ENCODE assay signal across 8 cellular contexts in genomic region chr10:92573091-92573797, GRCh38. TPM values are rescaled to one million over a fixed set of nuclear protein-coding genes. Genes with fewer than 3 reads are reported as not detected.
DNase-seq lines count a peak whose midpoint lies in the region; ATAC-seq and TF ChIP-seq lines count a peak whose summit lies in the region.

No MANE protein-coding gene starts in this region.

- H3K4me1 Mint-ChIP-seq in CD4-positive, CD25-positive, alpha-beta regulatory T cell, result peaks cover 36 to 51% (median 44%) of the 10 kb centered on the region in 4 donors
- peaks cover 24 to 33% of the 10 kb centered on the region in 2 donors for H3K4me1 Mint-ChIP-seq in natural killer cell

- DNase-seq in CD4-positive, CD25-positive, alpha-beta regulatory T cell, result peak in 2 of 3 donors; percentile 31 to 65
- DNase-seq in NCI-H510A treated with DMSO at 0.1 percent for 48 hours (lab: John Stamatoyannopoulos, UW) (peak; percentile 45), activated T-helper 1 cell treated with Interleukin-2 at 50 U/mL for 16 hours (ENCODE audit: low read depth) (peak; percentile 7), fibroblast of peridontal ligament (ENCODE audit: extremely low read depth) (peak; percentile 58), natural killer cell (no peak), upper lobe of right lung (no peak)

- intact Hi-C loops in natural killer cell (cut with micrococcal nuclease), result loop anchor here (5.0 kb wide), 1 partner anchor 119 kb away; no protein-coding TSS in a partner anchor
- intact Hi-C loops in upper lobe of right lung (cut with DNase I), result loop anchor here (10.0 kb wide), 1 partner anchor 58 kb away; no protein-coding TSS in a partner anchor

- no peaks in the 10 kb centered on the region for H3K27me3 ChIP-seq in CD4-positive, CD25-positive, alpha-beta regulatory T cell (ENCODE audit: control insufficient read depth, insufficient read depth, low read length)
- no peaks in the 10 kb centered on the region for H3K27me3 ChIP-seq in upper lobe of right lung

- peaks cover 6% of the 10 kb centered on the region for H3K36me3 Mint-ChIP-seq in CD4-positive, CD25-positive, alpha-beta regulatory T cell
- H3K36me3 Mint-ChIP-seq in natural killer cell, result no peaks in the 10 kb centered on the region

- H3K9me3 ChIP-seq in CD4-positive, CD25-positive, alpha-beta regulatory T cell (ENCODE audit: control insufficient read depth in 2 of 2, low read length in 2 of 2), result no peaks in the 10 kb centered on the region
- H3K9me3 ChIP-seq in upper lobe of right lung, result no peaks in the 10 kb centered on the region

- no peaks in the 10 kb centered on the region for H3K27me3 Mint-ChIP-seq in CD4-positive, CD25-positive, alpha-beta regulatory T cell
- no peaks in the 10 kb centered on the region for H3K27me3 Mint-ChIP-seq in natural killer cell (ENCODE audit: low read depth in 2 of 2)

- H3K36me3 ChIP-seq in CD4-positive, CD25-positive, alpha-beta regulatory T cell (ENCODE audit: control insufficient read depth, insufficient read depth, low read length), result no peaks in the 10 kb centered on the region
- peaks cover 8% of the 10 kb centered on the region for H3K36me3 ChIP-seq in upper lobe of right lung

- peak overlapping the region; percentile 89 for H3K4me3 ChIP-seq in CD4-positive, CD25-positive, alpha-beta regulatory T cell (ENCODE audit: low read depth, low read length)
- peak overlapping the region; percentile 96 for H3K4me3 ChIP-seq in upper lobe of right lung

- H3K27ac Mint-ChIP-seq in CD4-positive, CD25-positive, alpha-beta regulatory T cell, result peak overlapping the region; percentile 20 to 88 (median 35)
- peak overlapping the region; percentile 82 to 92 for H3K27ac Mint-ChIP-seq in natural killer cell

- peak overlapping the region; percentile 92 to 99 (median 94) for H3K4me3 Mint-ChIP-seq in CD4-positive, CD25-positive, alpha-beta regulatory T cell
- peak overlapping the region; percentile 76 for H3K4me3 Mint-ChIP-seq in natural killer cell

- peaks cover 24% of the 10 kb centered on the region for H3K4me1 ChIP-seq in CD4-positive, CD25-positive, alpha-beta regulatory T cell (ENCODE audit: control insufficient read depth, insufficient read depth, low read length, poor library complexity, severe bottlenecking)
- H3K4me1 ChIP-seq in upper lobe of right lung, result peaks cover 20% of the 10 kb centered on the region

- peak in 1 of 2 donors; percentile 17 for ATAC-seq in CD4-positive, CD25-positive, alpha-beta regulatory T cell (ENCODE audit: low read depth in 2 of 2)
- ATAC-seq in GM21576 (IDR thresholded peaks at IDR 0.05; ENCODE audit: unreplicated experiment) (peak; percentile 26), natural killer cell (no peak), upper lobe of right lung (peak; percentile 6), GM21515 (IDR thresholded peaks at IDR 0.05; ENCODE audit: unreplicated experiment) (no peak)

- H3K9me3 Mint-ChIP-seq in CD4-positive, CD25-positive, alpha-beta regulatory T cell, result no peaks in the 10 kb centered on the region
- no peaks in the 10 kb centered on the region for H3K9me3 Mint-ChIP-seq in natural killer cell

- no peak for TF ChIP-seq CTCF in natural killer cell (IDR thresholded peaks at IDR 0.05)
- TF ChIP-seq CTCF in upper lobe of right lung (IDR thresholded peaks at IDR 0.05), result peak; percentile 17

- H3K27ac ChIP-seq in CD4-positive, CD25-positive, alpha-beta regulatory T cell (ENCODE audit: insufficient read depth, low read length, poor library complexity, severe bottlenecking), result peak overlapping the region; percentile 81
- H3K27ac ChIP-seq in upper lobe of right lung, result peak overlapping the region; percentile 91

RNA-seq across cellular contexts. Expression of gene IDE, which starts 0.6 kb away (rescaled TPM):
- total RNA-seq in CD4-positive, CD25-positive, alpha-beta regulatory T cell, result 38.1 TPM
- polyA plus RNA-seq in CD4-positive, CD25-positive, alpha-beta regulatory T cell, result 10 to 100 TPM; 17.0 to 29.9 (median 25.6) TPM
- total RNA-seq in natural killer cell (10 to 100 TPM; 18.2 to 23.5 (median 21.8) TPM), upper lobe of right lung (35.2 TPM)

RNA-seq across cellular contexts. Expression of gene KIF11, which starts 19.7 kb away (rescaled TPM):
- total RNA-seq in CD4-positive, CD25-positive, alpha-beta regulatory T cell, result 3.0 TPM
- 1 to 10 TPM; 2.1 to 6.8 (median 2.8) TPM for polyA plus RNA-seq in CD4-positive, CD25-positive, alpha-beta regulatory T cell
- 1 to 10 TPM; 1.3 to 2.4 (median 1.9) TPM for total RNA-seq in natural killer cell
- 0.93 TPM for total RNA-seq in upper lobe of right lung

Comparison
In these comparisons a context has a peak if more than half of its experiments do, and no peak if none do; other contexts are left out.
1. ATAC-seq: peak in GM21576 (single experiment) and upper lobe of right lung (single experiment); none in natural killer cell (0 of 3) and GM21515 (single experiment).
2. DNase-seq: peak in CD4-positive, CD25-positive, alpha-beta regulatory T cell (2 of 3), NCI-H510A treated with DMSO at 0.1 percent for 48 hours (single experiment), activated T-helper 1 cell treated with Interleukin-2 at 50 U/mL for 16 hours (single experiment) and fibroblast of peridontal ligament (single experiment); none in natural killer cell (single experiment) and upper lobe of right lung (single experiment).